16 cellular contexts compared by ENCODE assay signal in genomic region chr4:34814266-34814665, GRCh38.
"Had no signal": no experiment of that assay in that cellular context is flagged by ENCODE, and none has a peak within 500 bp of the region (broad histone marks: within the 10 kb centered on the region; RNA-seq: fewer than 3 reads in every experiment).

No MANE protein-coding gene starts in this region.

- DNase-seq: activated CD4-positive, alpha-beta T cell treated with anti-CD3 and anti-CD28 coated beads, Interleukin-2, amount 10 ng/mL, durations not matched to agents 24 days and 14 days; activated CD8-positive, alpha-beta T cell treated with anti-CD3 and anti-CD28 coated beads for 36 hours; activated naive CD4-positive, alpha-beta T cell treated with anti-CD3 and anti-CD28 coated beads, Interleukin-2, amount 10 ng/mL, durations not matched to agents 7 days and 5 days; activated naive CD8-positive, alpha-beta T cell treated with anti-CD3 and anti-CD28 coated beads, Interleukin-2, amount 50 U/mL, for 24 hours; activated T-cell treated with anti-CD3 and anti-CD28 coated beads, Interleukin-2, amount 50 U/mL, for 24 hours; aorta; cerebellar nuclear complex; effector CD4-positive, alpha-beta T cell; hippocampal formation; nephron progenitor cell; occipital lobe; stimulated activated naive B cell treated with anti-CD40 and anti-IgM and Interleukin-4, amounts not matched to agents 10 μg/mL and 1 μg/mL and 100 μg/mL, for 72 hours; T-cell; T-helper 9 cell had no signal

- ATAC-seq: activated CD8-positive, alpha-beta T cell treated with anti-CD3 and anti-CD28 coated beads for 36 hours; activated naive CD8-positive, alpha-beta T cell treated with anti-CD3 and anti-CD28 coated beads, Interleukin-2, amount 50 U/mL, for 24 hours; esophagus mucosa; left lobe of liver; stimulated activated naive B cell treated with anti-CD40 and anti-IgM and Interleukin-4, amounts not matched to agents 10 μg/mL and 1 μg/mL and 100 μg/mL, for 72 hours; T-cell had no signal
